30 cellular contexts compared by ENCODE assay signal in genomic region chr9:20199111-20199510, GRCh38.
"Had no signal": no experiment of that assay in that cellular context is flagged by ENCODE, and none has a peak within 500 bp of the region (broad histone marks: within the 10 kb centered on the region; RNA-seq: fewer than 3 reads in every experiment).

No MANE protein-coding gene starts in this region.

- H3K36me3 Mint-ChIP-seq: neural progenitor cell; stimulated activated memory B cell treated with anti-CD40 and anti-IgM and Interleukin-4, amounts not matched to agents 10 μg/mL and 1 μg/mL and 100 μg/mL, for 72 hours had no signal

- H3K27ac ChIP-seq: neural progenitor cell, parathyroid adenoma, psoas muscle, sigmoid colon, tibial artery had no signal

- DNase-seq: activated CD4-positive, alpha-beta memory T cell treated with anti-CD3 and anti-CD28 coated beads for 36 hours; activated CD4-positive, alpha-beta T cell treated with anti-CD3 and anti-CD28 coated beads for 4 hours; activated gamma-delta T cell treated with Interleukin-2 at 50 U/mL for 16 hours; activated T-cell treated with anti-CD3 and anti-CD28 coated beads, Interleukin-2, amount 50 U/mL, for 4 hours; anterior cingulate cortex; endodermal cell; head of caudate nucleus; hippocampal formation; kidney; mammary epithelial cell; naive thymus-derived CD4-positive, alpha-beta T cell; occipital lobe; psoas muscle; sigmoid colon; small intestine; stimulated activated CD4-positive, alpha-beta T cell treated with anti-CD3 and anti-CD28 coated beads, Interleukin-1b, Interleukin-23, amount 100 ng/mL, for 48 hours; stimulated activated CD4-positive, alpha-beta T cell treated with anti-CD3 and anti-CD28 coated beads, Interleukin-4, amount 100 ng/mL, for 4 hours; stimulated activated CD8-positive, alpha-beta memory T cell treated with anti-CD3 and anti-CD28 coated beads, Interleukin-4, amount 100 ng/mL, for 48 hours; stimulated activated naive CD8-positive, alpha-beta T cell treated with anti-CD3 and anti-CD28 coated beads, Interleukin-15, amount 100 ng/mL, for 72 hours; substantia nigra; T-helper 1 cell; tibial artery had no signal

- H3K4me3 ChIP-seq: neural progenitor cell, psoas muscle, sigmoid colon, tibial artery had no signal

- H3K36me3 ChIP-seq: neural progenitor cell, sigmoid colon, tibial artery had no signal

- H3K9me3 ChIP-seq: psoas muscle, sigmoid colon had no signal

- H3K9me3 Mint-ChIP-seq: central memory CD8-positive, alpha-beta T cell had no signal

- H3K4me1 Mint-ChIP-seq: activated T-helper 17 cell treated with anti-CD3 and anti-CD28 coated beads, Interleukin-2, amount 50 U/mL, for 72 hours; stimulated activated memory B cell treated with anti-CD40 and anti-IgM and Interleukin-4, amounts not matched to agents 10 μg/mL and 1 μg/mL and 100 μg/mL, for 72 hours had no signal

- H3K27ac Mint-ChIP-seq: activated CD4-positive, alpha-beta memory T cell treated with anti-CD3 and anti-CD28 coated beads for 36 hours; activated naive CD8-positive, alpha-beta T cell; activated T-helper 17 cell treated with anti-CD3 and anti-CD28 coated beads, Interleukin-2, amount 50 U/mL, for 72 hours; dendritic cell treated with granulocyte-macrophage colony-stimulating factor and Interleukin-4, amounts not matched to agents 40 ng/mL and 50 ng/mL, for 4 days; stimulated activated memory B cell treated with anti-CD40 and anti-IgM and Interleukin-4, amounts not matched to agents 10 μg/mL and 1 μg/mL and 100 μg/mL, for 72 hours; stimulated activated naive CD8-positive, alpha-beta T cell treated with anti-CD3 and anti-CD28 coated beads, Interleukin-15, amount 100 ng/mL, for 72 hours; T-helper 2 cell treated with Interferon-gamma antibody and Interleukin-4, amounts not matched to agents 5 μg/mL and 100 μg/mL, for 36 hours had no signal

- H3K27me3 ChIP-seq: neural progenitor cell, sigmoid colon, tibial artery had no signal

- H3K4me3 Mint-ChIP-seq: activated CD4-positive, alpha-beta memory T cell treated with anti-CD3 and anti-CD28 coated beads for 36 hours; activated naive CD8-positive, alpha-beta T cell; activated T-cell treated with anti-CD3 and anti-CD28 coated beads, Interleukin-2, amount 50 U/mL, for 4 hours; activated T-helper 17 cell treated with anti-CD3 and anti-CD28 coated beads, Interleukin-2, amount 50 U/mL, for 72 hours; central memory CD8-positive, alpha-beta T cell; dendritic cell treated with granulocyte-macrophage colony-stimulating factor and Interleukin-4, amounts not matched to agents 40 ng/mL and 50 ng/mL, for 4 days; endodermal cell; stimulated activated memory B cell treated with anti-CD40 and anti-IgM and Interleukin-4, amounts not matched to agents 10 μg/mL and 1 μg/mL and 100 μg/mL, for 72 hours; stimulated activated naive CD8-positive, alpha-beta T cell treated with anti-CD3 and anti-CD28 coated beads, Interleukin-15, amount 100 ng/mL, for 72 hours; T-helper 2 cell treated with Interferon-gamma antibody and Interleukin-4, amounts not matched to agents 5 μg/mL and 100 μg/mL, for 36 hours had no signal

- H3K27me3 Mint-ChIP-seq: activated CD4-positive, alpha-beta memory T cell treated with anti-CD3 and anti-CD28 coated beads for 36 hours; activated naive CD8-positive, alpha-beta T cell; dendritic cell treated with granulocyte-macrophage colony-stimulating factor and Interleukin-4, amounts not matched to agents 40 ng/mL and 50 ng/mL, for 4 days; naive thymus-derived CD4-positive, alpha-beta T cell; stimulated activated memory B cell treated with anti-CD40 and anti-IgM and Interleukin-4, amounts not matched to agents 10 μg/mL and 1 μg/mL and 100 μg/mL, for 72 hours had no signal

- ATAC-seq: activated T-cell treated with anti-CD3 and anti-CD28 coated beads, Interleukin-2, amount 50 U/mL, for 4 hours; activated T-helper 17 cell treated with anti-CD3 and anti-CD28 coated beads, Interleukin-2, amount 50 U/mL, for 72 hours; naive thymus-derived CD4-positive, alpha-beta T cell; stimulated activated naive CD8-positive, alpha-beta T cell treated with anti-CD3 and anti-CD28 coated beads, Interleukin-15, amount 100 ng/mL, for 72 hours had no signal

- H3K4me1 ChIP-seq: parathyroid adenoma, psoas muscle had no signal
